ENCODE assay signal across 15 cellular contexts in genomic region chr3:51673802-51674654, GRCh38. TPM values are rescaled to one million over a fixed set of nuclear protein-coding genes. Genes with fewer than 3 reads are reported as not detected.
DNase-seq lines count a peak whose midpoint lies in the region; ATAC-seq and TF ChIP-seq lines count a peak whose summit lies in the region.
"Had no signal": no experiment of that assay in that cellular context is flagged by ENCODE, and none has a peak within 500 bp of the region (broad histone marks: within the 10 kb centered on the region; RNA-seq: fewer than 3 reads in every experiment).

No MANE protein-coding gene starts in this region.

- TF ChIP-seq CTCF in SK-N-SH (IDR thresholded peaks at IDR 0.05) (no peak), DOHH2 (IDR thresholded peaks at IDR 0.05; ENCODE audit: low read depth, low read length, poor library complexity, severe bottlenecking) (no peak), brain (conservative IDR thresholded peaks at IDR 0.05) (no peak), nephron progenitor cell (IDR thresholded peaks at IDR 0.05) (no peak), endodermal cell (conservative IDR thresholded peaks at IDR 0.05) (no peak)

- no peak for TF ChIP-seq EP300 in SK-N-SH (IDR thresholded peaks at IDR 0.05; ENCODE audit: borderline replicate concordance in 1 of 2, low read depth in 1 of 2, low read length in 1 of 2)

- peaks cover 38% of the 10 kb centered on the region for H3K4me1 Mint-ChIP-seq in brain
- H3K4me1 Mint-ChIP-seq in nephron progenitor cell = peaks cover 37% of the 10 kb centered on the region
- peaks cover 18% of the 10 kb centered on the region for H3K4me1 Mint-ChIP-seq in endodermal cell

- no peak for ATAC-seq in SK-N-SH treated with all-trans-retinoic acid at 6 μM for 48 hours
- no peak for ATAC-seq in GM21786 (IDR thresholded peaks at IDR 0.05; ENCODE audit: unreplicated experiment)
- ATAC-seq: body of pancreas had no signal

- H3K4me3 Mint-ChIP-seq in brain (peak overlapping the region in 4 of 5 experiments; percentile 47 to 73 (median 60)), nephron progenitor cell (peak overlapping the region; percentile 58), endodermal cell (no peak overlapping the region)

- H3K9me2 ChIP-seq in SK-N-SH (no peaks in the 10 kb centered on the region), DOHH2 (replicated peaks; ENCODE audit: control insufficient read depth, low read length) (no peaks in the 10 kb centered on the region)

- no peak for TF ChIP-seq RAD21 in SK-N-SH (IDR thresholded peaks at IDR 0.05; ENCODE audit: low read length)

- H3K9me3 ChIP-seq in SK-N-SH (no peaks in the 10 kb centered on the region), DOHH2 (ENCODE audit: control insufficient read depth, insufficient read depth, low read length) (no peaks in the 10 kb centered on the region), endodermal cell (ENCODE audit: control insufficient read depth, low read length) (no peaks in the 10 kb centered on the region)
- H3K9me3 ChIP-seq: body of pancreas, tibial nerve had no signal

- H4K20me1 ChIP-seq in SK-N-SH (ENCODE audit: insufficient read depth) (peaks cover 12% of the 10 kb centered on the region; the same call in 1 of the 2 replicates), DOHH2 (ENCODE audit: control insufficient read depth, insufficient read depth, low read depth, low read length) (peaks cover 4% of the 10 kb centered on the region; the same call in 1 of the 2 replicates)

- H3K79me2 ChIP-seq in SK-N-SH (ENCODE audit: insufficient read depth) (peaks cover 27% of the 10 kb centered on the region), DOHH2 (ENCODE audit: control insufficient read depth, low read length) (peaks cover 67% of the 10 kb centered on the region)

- H3K9me3 Mint-ChIP-seq in brain = no peaks in the 10 kb centered on the region
- H3K9me3 Mint-ChIP-seq in nephron progenitor cell = no peaks in the 10 kb centered on the region
- no peaks in the 10 kb centered on the region for H3K9me3 Mint-ChIP-seq in endodermal cell

- DNase-seq in SK-N-SH (no peak), nephron progenitor cell (no peak), endodermal cell (no peak), NAMALWA (ENCODE audit: low spot score) (no peak)
- DNase-seq: 8988T, body of pancreas, IMR-90, NCI-H446 treated with DMSO at 0.1 percent for 48 hours, occipital lobe, T-helper 9 cell had no signal

- CTCF ChIA-PET in SK-N-SH (lab: Yijun Ruan, JAX) = interaction anchor here (1.0 to 10.3 kb wide), 6 partner anchors 8 to 300 kb away, joined by 3 to 209 read pairs (median 7); partner anchors contain the start of genes ABHD14B and DCAF1

- H3K4me2 ChIP-seq in SK-N-SH = no peak overlapping the region
- H3K4me2 ChIP-seq in DOHH2 (ENCODE audit: low read length) = peak overlapping the region; percentile 82; the same call in 1 of the 2 replicates

- H3K27me3 ChIP-seq in SK-N-SH (ENCODE audit: insufficient read depth) (no peaks in the 10 kb centered on the region), DOHH2 (ENCODE audit: control insufficient read depth, low read length) (no peaks in the 10 kb centered on the region), endodermal cell (ENCODE audit: control insufficient read depth, insufficient read depth, low read length, poor library complexity, severe bottlenecking) (no peaks in the 10 kb centered on the region)
- H3K27me3 ChIP-seq: body of pancreas, tibial nerve had no signal

- peak overlapping the region in 1 of 5 experiments; percentile 60 for H3K27ac Mint-ChIP-seq in brain
- H3K27ac Mint-ChIP-seq in nephron progenitor cell = no peak overlapping the region
- no peak overlapping the region for H3K27ac Mint-ChIP-seq in endodermal cell

- H3K9ac ChIP-seq in SK-N-SH = no peak overlapping the region
- H3K9ac ChIP-seq in endodermal cell (ENCODE audit: extremely low read depth, low read length, poor library complexity, severe bottlenecking) = no peak overlapping the region

- H3K36me3 ChIP-seq in SK-N-SH (replicated peaks in 1 of 2; ENCODE audit: control insufficient read depth in 1 of 2, insufficient read depth in 2 of 2, low read length in 1 of 2) (peaks cover 0 to 25% of the 10 kb centered on the region in 2 experiments), DOHH2 (ENCODE audit: control insufficient read depth, low read length) (peaks cover 60% of the 10 kb centered on the region), endodermal cell (ENCODE audit: control insufficient read depth, insufficient read depth, low read length) (peaks cover 7% of the 10 kb centered on the region)

- H2AFZ ChIP-seq in SK-N-SH (ENCODE audit: low read depth) = no peak overlapping the region

- H3K4me3 ChIP-seq in SK-N-SH (ENCODE audit: low read depth in 2 of 2, low read length in 1 of 2) (no peak overlapping the region), DOHH2 (ENCODE audit: low read length) (0 out of 2 replicates have a peak overlapping the region, but pooled peaks have one; percentile 98), endodermal cell (ENCODE audit: low read length) (no peak overlapping the region)
- H3K4me3 ChIP-seq: body of pancreas, tibial nerve had no signal

- H3F3A ChIP-seq in SK-N-SH (replicated peaks; ENCODE audit: insufficient read depth) (peaks cover 13% of the 10 kb centered on the region), DOHH2 (ENCODE audit: control insufficient read depth, insufficient read depth) (no peaks in the 10 kb centered on the region; the same call in 1 of the 2 replicates)

- H3K4me1 ChIP-seq in SK-N-SH (ENCODE audit: control insufficient read depth in 1 of 2, insufficient read depth in 2 of 2, low read depth in 1 of 2, low read length in 1 of 2) (peaks cover 6 to 17% of the 10 kb centered on the region in 2 experiments; a peak in 3 of 4 replicates), DOHH2 (ENCODE audit: control insufficient read depth, low read length) (peaks cover 44% of the 10 kb centered on the region), endodermal cell (ENCODE audit: control insufficient read depth, insufficient read depth, low read length) (no peaks in the 10 kb centered on the region)

- H3K27me3 Mint-ChIP-seq in brain = no peaks in the 10 kb centered on the region
- peaks cover 12% of the 10 kb centered on the region for H3K27me3 Mint-ChIP-seq in nephron progenitor cell (ENCODE audit: low read depth, poor library complexity)
- H3K27me3 Mint-ChIP-seq in endodermal cell (ENCODE audit: insufficient read depth) = no peaks in the 10 kb centered on the region

- 92% methylated on average over 9 of the region's 14 CpGs for WGBS in SK-N-SH (ENCODE audit: low lambda C conversion rate)
- 95 to 99% methylated on average over 8 to 14 of the region's 14 CpGs for WGBS in endodermal cell (ENCODE audit: insufficient coverage in 1 of 2, insufficient read length in 1 of 2), 2 experiments

- H3K36me3 Mint-ChIP-seq in brain = no peaks in the 10 kb centered on the region
- H3K36me3 Mint-ChIP-seq in nephron progenitor cell (ENCODE audit: low read depth) = peaks cover 4% of the 10 kb centered on the region
- peaks cover 9% of the 10 kb centered on the region for H3K36me3 Mint-ChIP-seq in endodermal cell (ENCODE audit: low read depth)

- H3K27ac ChIP-seq in SK-N-SH (ENCODE audit: low read depth in 2 of 2, low read length in 1 of 2) (no peak overlapping the region), DOHH2 (ENCODE audit: low read depth, low read length) (no peak overlapping the region), endodermal cell (ENCODE audit: low read depth, low read length) (no peak overlapping the region)
- H3K27ac ChIP-seq: body of pancreas, tibial nerve had no signal

- POLR2A ChIA-PET in SK-N-SH (lab: Yijun Ruan, JAX) = interaction anchor here (1.0 kb wide), 1 partner anchor 289 kb away, joined by 3 read pairs; the partner anchor contains the start of gene MANF

TF ChIP-seq in SK-N-SH treated with all-trans-retinoic acid at 6 μM for 48 hours, 23 proteins besides CTCF, POLR2A, EP300 and RAD21:
- TF ChIP-seq ZFP3 (CRISPR knock-in tag; IDR thresholded peaks at IDR 0.05) (no peak), ZNF70 (CRISPR knock-in tag; IDR thresholded peaks at IDR 0.05) (peak; percentile 91)

TF ChIP-seq in SK-N-SH, 30 proteins besides CTCF, POLR2A, EP300 and RAD21:
- TF ChIP-seq RXRA (IDR thresholded peaks at IDR 0.05; ENCODE audit: borderline replicate concordance, low read depth) (no peak), GATA2 (CRISPR knock-in tag; IDR thresholded peaks at IDR 0.05) (no peak), TEAD4 (IDR thresholded peaks at IDR 0.05; ENCODE audit: borderline replicate concordance, insufficient read depth) (no peak), USF1 (IDR thresholded peaks at IDR 0.05; ENCODE audit: borderline replicate concordance, low read depth) (no peak), GABPA (IDR thresholded peaks at IDR 0.05; ENCODE audit: low read depth) (no peak), TAF1 (IDR thresholded peaks at IDR 0.05; ENCODE audit: borderline replicate concordance, low read depth, low read length) (no peak)

RNA-seq across cellular contexts. Expression of gene TEX264, which starts 3.0 kb away (rescaled TPM):
- polyA plus RNA-seq in SK-N-SH (2012; rRNA removed) (82.1 and 86.0 TPM in 2 replicates), brain (ENCODE audit: insufficient read depth, low read depth, low replicate concordance) (48.3 TPM)
- polyA plus RNA-seq in SK-N-SH (2012; cell fraction: cytosol; rRNA removed) = 39.3 and 60.0 TPM in 2 replicates
- 71.2 and 84.0 TPM in 2 replicates for polyA plus RNA-seq in SK-N-SH (2012; cell fraction: nucleus; rRNA removed)
- total RNA-seq in endodermal cell = 10 to 100 TPM; 21.1 to 24.9 TPM
- 17.6 TPM for polyA plus RNA-seq in endodermal cell (2013, experiment 1 of 2)
- 12.9 TPM for polyA plus RNA-seq in endodermal cell (2013, experiment 2 of 2)

RNA-seq across cellular contexts. Expression of gene GRM2, which starts 32.8 kb away (rescaled TPM):
- polyA plus RNA-seq in SK-N-SH (2012; rRNA removed) (0.15 and 0.24 TPM in 2 replicates), brain (ENCODE audit: insufficient read depth, low read depth, low replicate concordance) (10.5 TPM)
- 0.01 and 0.16 TPM in 2 replicates for polyA plus RNA-seq in SK-N-SH (2012; cell fraction: cytosol; rRNA removed)
- 0.55 and 0.82 TPM in 2 replicates for polyA plus RNA-seq in SK-N-SH (2012; cell fraction: nucleus; rRNA removed)
- total RNA-seq in endodermal cell = 1 to 10 TPM; 3.9 to 7.4 TPM
- polyA plus RNA-seq in endodermal cell (2013, experiment 1 of 2) = 6.0 TPM
- 4.7 TPM for polyA plus RNA-seq in endodermal cell (2013, experiment 2 of 2)
